In the genomic region with DNA sequence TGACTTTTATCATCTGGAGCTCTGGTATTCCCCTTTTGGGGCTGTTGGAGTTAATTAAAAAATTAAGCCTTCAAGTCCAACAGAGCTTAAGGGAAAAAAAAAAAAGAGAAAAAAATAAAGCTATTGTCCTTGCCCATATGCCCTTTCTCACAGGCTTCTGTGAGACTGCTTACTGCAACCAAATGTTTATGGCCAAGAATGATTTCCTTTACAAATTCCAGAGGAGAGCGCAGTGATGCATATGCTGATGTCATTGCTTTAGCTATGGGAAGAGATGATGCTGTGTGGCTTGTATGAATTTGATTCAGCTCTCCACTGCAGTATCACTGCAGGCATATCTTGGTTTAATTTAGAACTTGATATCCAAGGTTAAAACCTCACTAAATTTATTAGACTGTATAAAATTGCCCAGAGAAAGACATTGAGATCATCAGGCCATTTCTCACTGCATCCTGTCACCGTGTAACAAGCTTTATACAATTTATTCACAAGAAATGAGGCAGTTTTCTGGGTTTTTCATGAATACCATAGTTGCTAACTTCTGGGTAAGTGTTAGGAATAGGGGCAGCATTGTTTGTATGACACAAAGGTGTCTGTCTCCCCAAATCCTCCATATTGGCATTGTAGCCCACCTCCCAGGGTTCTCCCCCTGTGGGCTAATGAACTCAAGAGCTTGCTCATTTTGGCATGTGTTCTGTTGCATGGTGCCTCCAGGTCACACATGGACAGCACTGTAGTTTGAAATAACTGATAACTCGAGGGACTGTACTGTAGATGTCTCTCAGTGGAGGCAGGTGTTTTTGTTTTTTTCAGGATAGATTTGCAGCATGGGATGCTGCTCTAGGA, we compare ENCODE assay signal across 24 cellular contexts.
DNase-seq lines count a peak whose midpoint lies in the region; ATAC-seq and TF ChIP-seq lines count a peak whose summit lies in the region.
"Had no signal": no experiment of that assay in that cellular context is flagged by ENCODE, and none has a peak within 500 bp of the region (broad histone marks: within the 10 kb centered on the region; RNA-seq: fewer than 3 reads in every experiment).

No MANE protein-coding gene starts in this region.

- H3K4me3 ChIP-seq in left ventricle myocardium inferior (no peak overlapping the region), cardiac fibroblast (replicated peaks in 1 of 2; ENCODE audit: low read depth in 2 of 2, low read length in 2 of 2) (no peak overlapping the region)
- H3K4me3 ChIP-seq: lower lobe of right lung, sigmoid colon, thoracic aorta had no signal

- no peak overlapping the region for H3K4me3 Mint-ChIP-seq in CD4-positive, alpha-beta T cell
- H3K4me3 Mint-ChIP-seq in natural killer cell, result no peak overlapping the region
- H3K4me3 Mint-ChIP-seq: neural crest cell, WTC11 had no signal

- H3K4me1 Mint-ChIP-seq in CD4-positive, alpha-beta T cell (ENCODE audit: low read depth), result no peaks in the 10 kb centered on the region
- no peaks in the 10 kb centered on the region for H3K4me1 Mint-ChIP-seq in natural killer cell

- peaks cover 93% of the 10 kb centered on the region for H3K4me1 ChIP-seq in left ventricle myocardium inferior
- H3K4me1 ChIP-seq: foreskin keratinocyte had no signal

- in situ Hi-C loops in GM13977 (cut with MboI; ENCODE audit: low pct_unique_long_range_greater_than_20kb, low sequenced_read_pairs, unreplicated experiment), result no loop called here

- POLR2A ChIA-PET in CD4-positive, alpha-beta T cell (lab: Charles Lee), result no interaction called here

- ATAC-seq in CD4-positive, alpha-beta T cell (ENCODE audit: poor library complexity), result no peak
- ATAC-seq in natural killer cell, result no peak
- ATAC-seq: foreskin keratinocyte, HCT116, lower lobe of right lung, WTC11 had no signal

- H3K9me3 ChIP-seq in left ventricle myocardium inferior (replicated peaks), result no peaks in the 10 kb centered on the region
- no peaks in the 10 kb centered on the region for H3K9me3 ChIP-seq in CD4-positive, alpha-beta T cell (ENCODE audit: control insufficient read depth, low read length)
- H3K9me3 ChIP-seq: lower lobe of right lung, sigmoid colon, thoracic aorta had no signal

- CTCF ChIA-PET in CD4-positive, alpha-beta T cell (lab: Charles Lee), result no interaction called here

- H3K27me3 ChIP-seq in left ventricle myocardium inferior (ENCODE audit: low read depth), result no peaks in the 10 kb centered on the region
- no peaks in the 10 kb centered on the region for H3K27me3 ChIP-seq in CD4-positive, alpha-beta T cell (ENCODE audit: control insufficient read depth, insufficient read depth, low read length)
- H3K27me3 ChIP-seq: foreskin keratinocyte, sigmoid colon had no signal

- intact Hi-C loops in left ventricle myocardium inferior (cut with micrococcal nuclease) (no loop called here), cardiac septum (cut with DNase I) (no loop called here), natural killer cell (cut with micrococcal nuclease) (no loop called here)
- intact Hi-C loops in CD4-positive, alpha-beta T cell (cut with DNase I, micrococcal nuclease), result no loop called here

- H3K9me3 Mint-ChIP-seq in CD4-positive, alpha-beta T cell, result no peaks in the 10 kb centered on the region
- H3K9me3 Mint-ChIP-seq in natural killer cell, result no peaks in the 10 kb centered on the region
- H3K9me3 Mint-ChIP-seq: neural crest cell, WTC11 had no signal

- no peak for TF ChIP-seq CTCF in left ventricle myocardium inferior (IDR thresholded peaks at IDR 0.05; ENCODE audit: borderline replicate concordance)
- TF ChIP-seq CTCF in cardiac fibroblast (IDR thresholded peaks at IDR 0.05; ENCODE audit: low read depth, low read length), result no peak
- TF ChIP-seq CTCF in GM13977 (IDR thresholded peaks at IDR 0.05; ENCODE audit: extremely low read depth, insufficient read depth, missing control alignments), result no peak
- no peak for TF ChIP-seq CTCF in CD4-positive, alpha-beta T cell (IDR thresholded peaks at IDR 0.05)
- TF ChIP-seq CTCF in natural killer cell (IDR thresholded peaks at IDR 0.05), result no peak

- H3K27ac ChIP-seq in left ventricle myocardium inferior (replicated peaks), result peak overlapping the region; percentile 14
- H3K27ac ChIP-seq in CD4-positive, alpha-beta T cell (ENCODE audit: low read depth, low read length), result no peak overlapping the region
- H3K27ac ChIP-seq: foreskin keratinocyte, lower lobe of right lung had no signal

- H3K36me3 Mint-ChIP-seq in CD4-positive, alpha-beta T cell (ENCODE audit: low read depth), result no peaks in the 10 kb centered on the region
- H3K36me3 Mint-ChIP-seq in natural killer cell, result no peaks in the 10 kb centered on the region
- H3K36me3 Mint-ChIP-seq: WTC11 had no signal

- no peaks in the 10 kb centered on the region for H3K36me3 ChIP-seq in left ventricle myocardium inferior
- H3K36me3 ChIP-seq: lower lobe of right lung, sigmoid colon, thoracic aorta had no signal

- DNase-seq in left ventricle myocardium inferior (no peak), cardiac septum (ENCODE audit: low spot score) (no peak), cardiac fibroblast (ENCODE audit: low read depth in 2 of 2) (peak; percentile 82 to 96), iris pigment epithelial cell (ENCODE audit: low read depth) (peak; percentile 98), GM13977 (ENCODE audit: low spot score) (no peak), NCI-H2081 (lab: John Stamatoyannopoulos, UW) (no peak), natural killer cell (no peak)
- no peak for DNase-seq in CD4-positive, alpha-beta T cell
- DNase-seq: activated effector memory CD4-positive, alpha-beta T cell treated with Interleukin-2 at 50 U/mL for 16 hours; aorta; foreskin keratinocyte; GDM1; lower lobe of right lung; NCI-H1930; NCI-H748 treated with DMSO at 0.1 percent for 48 hours; RPMI8226; sigmoid colon; stimulated activated CD4-positive, alpha-beta T cell treated with anti-CD3 and anti-CD28 coated beads, Interleukin-2, amount 100 ng/mL, for 48 hours; stimulated activated CD8-positive, alpha-beta memory T cell treated with anti-CD3 and anti-CD28 coated beads, Interleukin-4, amount 100 ng/mL, for 48 hours; T-helper 1 cell had no signal

- no peak overlapping the region for H3K27ac Mint-ChIP-seq in CD4-positive, alpha-beta T cell
- H3K27ac Mint-ChIP-seq in natural killer cell, result no peak overlapping the region
- H3K27ac Mint-ChIP-seq: WTC11 had no signal

- no peaks in the 10 kb centered on the region for H3K27me3 Mint-ChIP-seq in CD4-positive, alpha-beta T cell
- H3K27me3 Mint-ChIP-seq in natural killer cell (ENCODE audit: low read depth in 2 of 2), result peaks cover 0 to 2% of the 10 kb centered on the region in 2 donors

Comparison
In these comparisons a context has a peak if more than half of its experiments do, and no peak if none do; other contexts are left out.
1. DNase-seq: peak in cardiac fibroblast (2 of 2) and iris pigment epithelial cell (single experiment); none in left ventricle myocardium inferior (single experiment), cardiac septum (single experiment), GM13977 (single experiment), NCI-H2081 (0 of 2), CD4-positive, alpha-beta T cell (0 of 10) and natural killer cell (single experiment).